Comparison of ENCODE assay signal across 16 cellular contexts in the genomic region with DNA sequence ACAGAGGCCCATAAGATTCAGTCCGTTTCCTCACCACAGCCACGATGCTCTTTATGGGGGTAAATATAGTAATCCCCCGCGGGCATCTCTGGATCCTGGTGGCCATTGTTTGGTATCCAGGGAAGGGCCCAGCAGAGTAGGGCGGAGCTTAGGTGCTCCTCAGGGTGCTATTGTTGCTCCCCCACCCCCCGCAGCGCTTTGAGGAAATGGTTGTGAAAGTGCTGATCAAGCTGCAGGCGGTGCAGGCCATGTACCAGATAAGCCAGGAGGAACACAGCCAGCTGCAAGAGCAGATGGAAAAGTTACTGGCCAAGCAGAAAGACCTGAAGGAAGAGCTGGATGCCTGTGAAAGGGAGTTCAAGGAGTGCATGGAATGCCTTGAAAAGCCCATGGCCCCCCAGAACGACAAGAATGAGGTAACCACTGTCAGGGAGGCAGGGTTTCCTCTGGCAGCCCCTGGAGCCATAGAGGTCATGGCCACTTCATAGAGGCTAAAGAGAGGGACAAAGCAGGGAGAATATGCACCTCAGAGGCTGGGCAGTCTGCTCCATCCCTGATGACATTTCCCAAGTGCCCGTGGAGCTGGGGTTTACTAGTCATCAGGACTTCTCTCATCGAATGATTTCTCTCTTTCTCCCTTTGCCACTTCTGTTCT. TPM values are rescaled to one million over a fixed set of nuclear protein-coding genes. Genes with fewer than 3 reads are reported as not detected.
DNase-seq lines count a peak whose midpoint lies in the region; ATAC-seq, FAIRE-seq and TF ChIP-seq lines count a peak whose summit lies in the region.
"Had no signal": no experiment of that assay in that cellular context is flagged by ENCODE, and none has a peak within 500 bp of the region (broad histone marks: within the 10 kb centered on the region; RNA-seq: fewer than 3 reads in every experiment).

No MANE protein-coding gene starts in this region.

- BruUV-seq in K562 (replicated peaks; lab: Mats Ljungman, UMichigan): no TSS peak

- TF ChIP-seq POLR2A in K562 (conservative IDR thresholded peaks at IDR 0.05) (no peak), GM18505 (IDR thresholded peaks at IDR 0.05; ENCODE audit: borderline replicate concordance, extremely low read depth, insufficient read depth, insufficient read length) (no peak)

- FAIRE-seq in K562 (lab: Jason Lieb, UNC) (peak; percentile 92), urothelium cell line (lab: Jason Lieb, UNC) (no peak)

- H3K9me3 Mint-ChIP-seq in GM23338: no peaks in the 10 kb centered on the region
- H3K9me3 Mint-ChIP-seq: activated naive CD4-positive, alpha-beta T cell treated with anti-CD3 and anti-CD28 coated beads, Interleukin-2, amount 50 U/mL, for 72 hours; CD4-positive, alpha-beta memory T cell had no signal

- in situ Hi-C loops in K562 (cut with MboI): no loop called here

- TF ChIP-seq RAD21 in K562 (CRISPR knock-in tag; conservative IDR thresholded peaks at IDR 0.05 in 1 of 2, IDR thresholded peaks at IDR 0.05 in 1 of 2): peak in 1 of 2 experiments; percentile 31; a peak in 3 of 4 replicates

- no peak overlapping the region for H3K27ac Mint-ChIP-seq in GM23338
- H3K27ac Mint-ChIP-seq: activated naive CD4-positive, alpha-beta T cell treated with anti-CD3 and anti-CD28 coated beads, Interleukin-2, amount 50 U/mL, for 72 hours; CD4-positive, alpha-beta memory T cell; dendritic cell treated with granulocyte-macrophage colony-stimulating factor and Interleukin-4, amounts not matched to agents 40 ng/mL and 50 ng/mL, for 4 days had no signal

- H4K20me1 ChIP-seq in GM23338 (replicated peaks; ENCODE audit: insufficient read depth) (0 out of 2 replicates have a peak, but pooled peaks cover 3% of the 10 kb centered on the region), K562 (replicated peaks; ENCODE audit: control insufficient read depth, insufficient read depth, low read length) (no peaks in the 10 kb centered on the region)

- no peaks in the 10 kb centered on the region for H3K9me3 ChIP-seq in K562 (replicated peaks; ENCODE audit: control insufficient read depth, insufficient read depth, low read depth, low read length)
- H3K9me3 ChIP-seq: SJCRH30, thoracic aorta had no signal

- H3K4me1 Mint-ChIP-seq in GM23338: peaks cover 3% of the 10 kb centered on the region; the same call in 1 of the 3 replicates
- H3K4me1 Mint-ChIP-seq: CD4-positive, alpha-beta memory T cell had no signal

- ATAC-seq in GM23338 (peak; percentile 76), K562 (peak; percentile 92), SK-N-SH treated with all-trans-retinoic acid at 6 μM for 48 hours (no peak), GM18505 (IDR thresholded peaks at IDR 0.05; ENCODE audit: unreplicated experiment) (no peak)
- ATAC-seq: activated naive CD4-positive, alpha-beta T cell treated with anti-CD3 and anti-CD28 coated beads, Interleukin-2, amount 50 U/mL, for 72 hours had no signal

- intact Hi-C loops in K562 (cut with micrococcal nuclease): no loop called here

- no peak for DNase-seq in GM23338 (ENCODE audit: low spot score)
- DNase-seq in NCI-H226: peak; percentile 15
- DNase-seq in K562 (ENCODE audit: extremely low read depth in 1 of 4, low spot score in 3 of 4): peak; percentile 87 to 97 (median 92)
- DNase-seq in mucosa of gallbladder (ENCODE audit: low spot score): peak; percentile 81
- DNase-seq in urothelium cell line (ENCODE audit: low spot score): no peak
- DNase-seq in glomerular visceral epithelial cell (ENCODE audit: extremely low spot score): no peak
- DNase-seq: activated CD4-positive, alpha-beta T cell treated with anti-CD3 and anti-CD28 coated beads, Interleukin-2, amount 50 U/mL, for 4 hours; CD4-positive, alpha-beta memory T cell; NCI-H2029; SJCRH30 had no signal

- POLR2A ChIA-PET in K562 (lab: Yijun Ruan, JAX): interaction anchor here (0.5 to 4.7 kb wide), 19 partner anchors 7 to 141 kb away, joined by 3 to 20 read pairs (median 5); a partner anchor contains a TSS

- H3K9me1 ChIP-seq in K562 (ENCODE audit: control insufficient read depth, insufficient read depth, low read length): peaks cover 6% of the 10 kb centered on the region

- H3K9me2 ChIP-seq in GM23338 (ENCODE audit: insufficient read depth): no peaks in the 10 kb centered on the region

- 8% methylated on average over 11 of the region's 11 CpGs for WGBS in K562 (ENCODE audit: insufficient coverage, low coverage, missing lambda C conversion rate)

- no peaks in the 10 kb centered on the region for H3F3A ChIP-seq in GM23338 (replicated peaks; ENCODE audit: low read depth)

- H3K27me3 Mint-ChIP-seq in GM23338 (ENCODE audit: insufficient read depth, low read depth, poor library complexity): no peaks in the 10 kb centered on the region

- H3K36me3 ChIP-seq in GM23338 (ENCODE audit: insufficient read depth): 0 out of 2 replicates have a peak, but pooled peaks cover 8% of the 10 kb centered on the region
- peaks cover 38% of the 10 kb centered on the region for H3K36me3 ChIP-seq in K562 (ENCODE audit: control insufficient read depth, insufficient read depth, low read length)
- H3K36me3 ChIP-seq: SJCRH30 had no signal

- no peaks in the 10 kb centered on the region for H3K79me2 ChIP-seq in GM23338 (replicated peaks; ENCODE audit: insufficient read depth)
- H3K79me2 ChIP-seq in K562 (ENCODE audit: control insufficient read depth, insufficient read depth, low read length): no peaks in the 10 kb centered on the region

- no peaks in the 10 kb centered on the region for H3K27me3 ChIP-seq in GM23338 (ENCODE audit: insufficient read depth)
- no peaks in the 10 kb centered on the region for H3K27me3 ChIP-seq in K562 (ENCODE audit: control insufficient read depth in 2 of 2, insufficient read depth in 2 of 2, low read length in 2 of 2)
- H3K27me3 ChIP-seq: SJCRH30 had no signal

- H3K4me3 Mint-ChIP-seq in GM23338: no peak overlapping the region
- H3K4me3 Mint-ChIP-seq: CD4-positive, alpha-beta memory T cell; dendritic cell treated with granulocyte-macrophage colony-stimulating factor and Interleukin-4, amounts not matched to agents 40 ng/mL and 50 ng/mL, for 4 days had no signal

- no peak overlapping the region for H3K27ac ChIP-seq in GM23338 (ENCODE audit: low read depth)
- peak overlapping the region; percentile 9; the same call in 1 of the 3 replicates for H3K27ac ChIP-seq in K562 (ENCODE audit: extremely low read depth, low read depth, low read length)
- H3K27ac ChIP-seq: SJCRH30, thoracic aorta had no signal

- H3K36me3 Mint-ChIP-seq in GM23338 (ENCODE audit: low read depth): peaks cover 24% of the 10 kb centered on the region
- H3K36me3 Mint-ChIP-seq: activated naive CD4-positive, alpha-beta T cell treated with anti-CD3 and anti-CD28 coated beads, Interleukin-2, amount 50 U/mL, for 72 hours; CD4-positive, alpha-beta memory T cell had no signal

- no peak overlapping the region for H3K4me2 ChIP-seq in GM23338
- H3K4me2 ChIP-seq in K562 (ENCODE audit: insufficient read depth, low read length): peak overlapping the region; percentile 58

- H3K4me3 ChIP-seq in GM23338 (no peak overlapping the region), K562 (no peak overlapping the region)
- H3K4me3 ChIP-seq: SJCRH30, thoracic aorta had no signal

- CTCF ChIA-PET in K562 (lab: Yijun Ruan, JAX; ENCODE audit: low intra/inter-chr PET ratio): no interaction called here

- H3K9ac ChIP-seq in K562 (ENCODE audit: insufficient read depth in 1 of 2, low read depth in 2 of 2, low read length in 2 of 2): peak overlapping the region in 1 of 2 experiments; percentile 42; a peak in 1 of 4 replicates

- TF ChIP-seq CTCF in GM23338 (conservative IDR thresholded peaks at IDR 0.05; ENCODE audit: low read depth in 2 of 2) (no peak), K562 (IDR thresholded peaks at IDR 0.05 in 2 of 3, conservative IDR thresholded peaks at IDR 0.05 in 1 of 3; ENCODE audit: insufficient read depth in 2 of 3, low read depth in 1 of 3, low read length in 3 of 3) (0 out of 6 replicates have a peak, but pooled peaks of 2 of the 3 experiments have one; percentile 1 to 3)

- peak; percentile 79 for TF ChIP-seq EP300 in K562 (IDR thresholded peaks at IDR 0.05; ENCODE audit: low read length)

- no peak overlapping the region for H2AFZ ChIP-seq in GM23338
- H2AFZ ChIP-seq in K562 (ENCODE audit: low read depth, low read length): peak overlapping the region; percentile 48

- peaks cover 10% of the 10 kb centered on the region; the same call in 1 of the 2 replicates for H3K4me1 ChIP-seq in GM23338 (ENCODE audit: insufficient read depth)
- peaks cover 26 to 33% of the 10 kb centered on the region in 2 experiments; a peak in 4 of 5 replicates for H3K4me1 ChIP-seq in K562 (replicated peaks in 1 of 2; ENCODE audit: control insufficient read depth in 2 of 2, insufficient read depth in 2 of 2, low read length in 2 of 2)

RNA-seq across cellular contexts. Expression of a gene that starts 17.6 kb away (rescaled TPM):
- total RNA-seq in GM23338 (2014; rRNA removed; shearing (Covaris generic)): 9.4 and 11.8 TPM in 2 replicates
- 0.64 and 0.65 TPM in 2 replicates for polyA plus RNA-seq in GM23338 (2016; fragmentation: Nextera tagmentation; extraction: Ambion mirVana)
- total RNA-seq in K562 (2011; cell fraction: chromatin; rRNA removed; ENCODE audit: low replicate concordance): 62.5 and 206 TPM in 2 replicates
- 132 and 134 TPM in 2 replicates for total RNA-seq in K562 (2011; cell fraction: nucleolus; rRNA removed)
- total RNA-seq in K562 (2011; cell fraction: nucleoplasm; rRNA removed): 72.1 and 81.0 TPM in 2 replicates
- total RNA-seq in K562 (2014; rRNA removed): 60.7 and 94.5 TPM in 2 replicates
- total RNA-seq in K562 (2014; rRNA removed; fragmentation: Illumina TruSeq; extraction: Trizol): 11.4 and 18.2 TPM in 2 replicates
- 28.8 and 33.3 TPM in 2 replicates for total RNA-seq in K562 (2015; rRNA removed; fragmentation: Illumina TruSeq; extraction: Trizol)
- 148 and 155 TPM in 2 replicates for total RNA-seq in K562 (2021)
- 10.3 and 11.4 TPM in 2 replicates for polyA plus RNA-seq in K562 (2011; rRNA removed)
- polyA plus RNA-seq in K562 (2011; cell fraction: cytosol; rRNA removed): 11.4 and 26.8 TPM in 2 replicates
- 58.5 and 126 TPM in 2 replicates for polyA plus RNA-seq in K562 (2011; cell fraction: nucleus; rRNA removed)
- polyA plus RNA-seq in K562 (2012): 66.6 and 106 TPM in 2 replicates
- 32.8 and 55.3 TPM in 2 replicates for polyA plus RNA-seq in K562 (2014; fragmentation: Illumina TruSeq; extraction: Trizol)
- 1 to 10 TPM in 1 of 2 experiments, under 1 TPM in 1; 0.90 to 1.1 TPM for polyA plus RNA-seq in K562 (2014; fragmentation: Nextera tagmentation; extraction: Ambion mirVana)
- 29.0 and 34.7 TPM in 2 replicates for polyA plus RNA-seq in K562 (2014; rRNA removed)
- 15.1 and 41.9 TPM in 2 replicates for polyA minus RNA-seq in K562 (2011; rRNA and poly(A)+ RNA removed)
- 127 and 146 TPM in 2 replicates for polyA minus RNA-seq in K562 (2011; cell fraction: cytosol; rRNA and poly(A)+ RNA removed)
- polyA minus RNA-seq in K562 (2011; cell fraction: nucleus; rRNA and poly(A)+ RNA removed): 53.1 and 53.6 TPM in 2 replicates
- 236 TPM for total RNA-seq in mucosa of gallbladder
- polyA plus RNA-seq: CD4-positive, alpha-beta memory T cell had no signal

RNA-seq across cellular contexts. Expression of a gene that starts 20.9 kb away (rescaled TPM):
- 39.9 and 55.7 TPM in 2 replicates for total RNA-seq in GM23338 (2014; rRNA removed; shearing (Covaris generic))
- polyA plus RNA-seq in GM23338 (2016; fragmentation: Nextera tagmentation; extraction: Ambion mirVana): 26.0 and 27.1 TPM in 2 replicates
- 153 and 165 TPM in 2 replicates for total RNA-seq in K562 (2011; cell fraction: chromatin; rRNA removed; ENCODE audit: low replicate concordance)
- 88.4 and 89.7 TPM in 2 replicates for total RNA-seq in K562 (2011; cell fraction: nucleolus; rRNA removed)
- 120 and 159 TPM in 2 replicates for total RNA-seq in K562 (2011; cell fraction: nucleoplasm; rRNA removed)
- 17.0 and 23.5 TPM in 2 replicates for total RNA-seq in K562 (2014; rRNA removed)
- 15.3 and 18.8 TPM in 2 replicates for total RNA-seq in K562 (2014; rRNA removed; fragmentation: Illumina TruSeq; extraction: Trizol)
- 27.6 and 28.7 TPM in 2 replicates for total RNA-seq in K562 (2015; rRNA removed; fragmentation: Illumina TruSeq; extraction: Trizol)
- 23.7 and 26.5 TPM in 2 replicates for total RNA-seq in K562 (2021)
- 40.2 and 45.0 TPM in 2 replicates for polyA plus RNA-seq in K562 (2011; rRNA removed)
- 12.2 and 20.3 TPM in 2 replicates for polyA plus RNA-seq in K562 (2011; cell fraction: cytosol; rRNA removed)
- polyA plus RNA-seq in K562 (2011; cell fraction: nucleus; rRNA removed): 165 and 172 TPM in 2 replicates
- polyA plus RNA-seq in K562 (2012): 30.6 and 53.3 TPM in 2 replicates
- polyA plus RNA-seq in K562 (2014; fragmentation: Illumina TruSeq; extraction: Trizol): 23.5 and 26.9 TPM in 2 replicates
- 1 to 10 TPM; 2.4 TPM for polyA plus RNA-seq in K562 (2014; fragmentation: Nextera tagmentation; extraction: Ambion mirVana)
- polyA plus RNA-seq in K562 (2014; rRNA removed): 34.8 and 40.8 TPM in 2 replicates
- polyA minus RNA-seq in K562 (2011; rRNA and poly(A)+ RNA removed): 31.9 and 36.9 TPM in 2 replicates
- 9.3 and 17.3 TPM in 2 replicates for polyA minus RNA-seq in K562 (2011; cell fraction: cytosol; rRNA and poly(A)+ RNA removed)
- 47.4 and 54.8 TPM in 2 replicates for polyA minus RNA-seq in K562 (2011; cell fraction: nucleus; rRNA and poly(A)+ RNA removed)
- 25.3 TPM for total RNA-seq in mucosa of gallbladder

RNA-seq across cellular contexts. Expression of a gene that starts 37.0 kb away (rescaled TPM):
- not detected in 2 replicates for total RNA-seq in GM23338 (2014; rRNA removed; shearing (Covaris generic))
- polyA plus RNA-seq in GM23338 (2016; fragmentation: Nextera tagmentation; extraction: Ambion mirVana) (0.50 and 0.80 TPM in 2 replicates), K562 (2011; rRNA removed) (not detected in 2 replicates), K562 (2014; fragmentation: Illumina TruSeq; extraction: Trizol) (not detected in 2 replicates), K562 (2014; fragmentation: Nextera tagmentation; extraction: Ambion mirVana) (1 to 10 TPM in 1 of 2 experiments, under 1 TPM in 1; 0.84 to 1.0 TPM), K562 (2014; rRNA removed) (not detected in 2 replicates)
- total RNA-seq in K562 (2011; cell fraction: chromatin; rRNA removed; ENCODE audit: low replicate concordance): not detected in 2 replicates
- total RNA-seq in K562 (2011; cell fraction: nucleolus; rRNA removed): not detected in 2 replicates
- not detected in 2 replicates for total RNA-seq in K562 (2011; cell fraction: nucleoplasm; rRNA removed)
- total RNA-seq in K562 (2014; rRNA removed) (not detected in 2 replicates), K562 (2014; rRNA removed; fragmentation: Illumina TruSeq; extraction: Trizol) (not detected in 2 replicates), K562 (2015; rRNA removed; fragmentation: Illumina TruSeq; extraction: Trizol) (not detected in 2 replicates), K562 (2021) (not detected in 2 replicates), mucosa of gallbladder (not detected)
- polyA plus RNA-seq in K562 (2011; cell fraction: cytosol; rRNA removed): not detected in 2 replicates
- not detected in 2 replicates for polyA plus RNA-seq in K562 (2011; cell fraction: nucleus; rRNA removed)
- 0.09 and 0.24 TPM in 2 replicates for polyA plus RNA-seq in K562 (2012)
- polyA minus RNA-seq in K562 (2011; rRNA and poly(A)+ RNA removed): not detected in 2 replicates
- polyA minus RNA-seq in K562 (2011; cell fraction: cytosol; rRNA and poly(A)+ RNA removed): not detected in 2 replicates
- polyA minus RNA-seq in K562 (2011; cell fraction: nucleus; rRNA and poly(A)+ RNA removed): not detected in 2 replicates
- total RNA-seq: activated naive CD4-positive, alpha-beta T cell treated with anti-CD3 and anti-CD28 coated beads, Interleukin-2, amount 50 U/mL, for 72 hours; CD4-positive, alpha-beta memory T cell; mesenteric fat pad; SJCRH30; thoracic aorta had no signal
- polyA plus RNA-seq: CD4-positive, alpha-beta memory T cell had no signal

RNA-seq across cellular contexts. Expression of a gene that starts 50.0 kb away (rescaled TPM):
- 60.2 and 66.5 TPM in 2 replicates for total RNA-seq in GM23338 (2014; rRNA removed; shearing (Covaris generic))
- polyA plus RNA-seq in GM23338 (2016; fragmentation: Nextera tagmentation; extraction: Ambion mirVana) (271 and 294 TPM in 2 replicates), K562 (2011; rRNA removed) (507 and 542 TPM in 2 replicates), K562 (2014; fragmentation: Illumina TruSeq; extraction: Trizol) (604 and 714 TPM in 2 replicates), K562 (2014; fragmentation: Nextera tagmentation; extraction: Ambion mirVana) (1,000 to 10,000 TPM in 1 of 2 experiments, 100 to 1,000 TPM in 1; 733 to 1,123 TPM), K562 (2014; rRNA removed) (568 and 645 TPM in 2 replicates)
- total RNA-seq in K562 (2011; cell fraction: chromatin; rRNA removed; ENCODE audit: low replicate concordance): 21.6 and 54.5 TPM in 2 replicates
- total RNA-seq in K562 (2011; cell fraction: nucleolus; rRNA removed): 72.7 and 74.7 TPM in 2 replicates
- 70.9 and 89.2 TPM in 2 replicates for total RNA-seq in K562 (2011; cell fraction: nucleoplasm; rRNA removed)
- total RNA-seq in K562 (2014; rRNA removed) (265 and 341 TPM in 2 replicates), K562 (2014; rRNA removed; fragmentation: Illumina TruSeq; extraction: Trizol) (174 and 206 TPM in 2 replicates), K562 (2015; rRNA removed; fragmentation: Illumina TruSeq; extraction: Trizol) (332 and 336 TPM in 2 replicates), K562 (2021) (378 and 393 TPM in 2 replicates), mucosa of gallbladder (118 TPM)
- 869 and 1,641 TPM in 2 replicates for polyA plus RNA-seq in K562 (2011; cell fraction: cytosol; rRNA removed)
- polyA plus RNA-seq in K562 (2011; cell fraction: nucleus; rRNA removed): 256 and 267 TPM in 2 replicates
- polyA plus RNA-seq in K562 (2012): 454 and 820 TPM in 2 replicates
- polyA minus RNA-seq in K562 (2011; rRNA and poly(A)+ RNA removed): 83.2 and 101 TPM in 2 replicates
- 93.9 and 97.2 TPM in 2 replicates for polyA minus RNA-seq in K562 (2011; cell fraction: cytosol; rRNA and poly(A)+ RNA removed)
- polyA minus RNA-seq in K562 (2011; cell fraction: nucleus; rRNA and poly(A)+ RNA removed): 35.3 and 68.5 TPM in 2 replicates

Comparison
In these comparisons a context has a peak if more than half of its experiments do, and no peak if none do; other contexts are left out.
1. ATAC-seq: peak in GM23338 (single experiment) and K562 (single experiment); none in SK-N-SH treated with all-trans-retinoic acid at 6 μM for 48 hours (single experiment) and GM18505 (single experiment).
2. DNase-seq: peak in NCI-H226 (single experiment), K562 (4 of 4) and mucosa of gallbladder (single experiment); none in GM23338 (single experiment), urothelium cell line (single experiment) and glomerular visceral epithelial cell (single experiment).
3. CTCF ChIP-seq: peak in K562 (2 of 3); none in GM23338 (0 of 2).